Comparison of ENCODE assay signal across 8 cellular contexts in genomic region chr12:63844391-63845341, GRCh38. TPM values are rescaled to one million over a fixed set of nuclear protein-coding genes. Genes with fewer than 3 reads are reported as not detected.
A peak's percentile ranks its signal among the peaks of the same experiment; 100 is the strongest.
DNase-seq lines count a peak whose midpoint lies in the region; ATAC-seq, FAIRE-seq and TF ChIP-seq lines count a peak whose summit lies in the region.

SRGAP1 (plus strand) TSS chr12:63844700; CDS start chr12:63844817, 117 bp downstream.

- no peak for TF ChIP-seq POLR2A in GM12878 (IDR thresholded peaks at IDR 0.05; ENCODE audit: low read depth, low read length)

- TF ChIP-seq CTCF in AG04449 (IDR thresholded peaks at IDR 0.05; ENCODE audit: insufficient read depth, low read length, missing control alignments) (peak; percentile 36), GM12878 (IDR thresholded peaks at IDR 0.05 in 2 of 3, conservative IDR thresholded peaks at IDR 0.05 in 1 of 3; ENCODE audit: control insufficient read depth in 2 of 3, extremely low read depth in 1 of 3, insufficient read depth in 1 of 3, low read depth in 3 of 3, low read length in 3 of 3) (no peak)

- 6% methylated on average over 50 of the region's 52 CpGs for WGBS in GM12878 (ENCODE audit: insufficient coverage, insufficient replicate concordance, low lambda C conversion rate, missing lambda C conversion rate)

- peak; percentile 28 for ATAC-seq in HG03095 (IDR thresholded peaks at IDR 0.05; ENCODE audit: unreplicated experiment)
- ATAC-seq in GM12878, result peak; percentile 52; the same call in 2 of the 3 replicates
- ATAC-seq in GM18511 (IDR thresholded peaks at IDR 0.05; ENCODE audit: unreplicated experiment), result no peak

- no peak for DNase-seq in AG04449 (ENCODE audit: low read depth, low spot score)
- DNase-seq in GM04503 (ENCODE audit: low read depth), result peak; percentile 48
- DNase-seq in NCI-H526 treated with DMSO at 0.1 percent for 48 hours (lab: John Stamatoyannopoulos, UW), result peak; percentile 66
- DNase-seq in GM12878 (ENCODE audit: low read depth, low spot score), result no peak
- DNase-seq in hippocampal formation (lab: John Stamatoyannopoulos, UW), result peak; percentile 58 to 74
- DNase-seq in posterior cingulate gyrus, result peak in 9 of 10 donors; percentile 41 to 92 (median 54)

- H3K27ac ChIP-seq in GM12878 (ENCODE audit: control insufficient read depth, insufficient read depth), result no peak within 1 kb of the TSS

- RAD21 ChIA-PET in GM12878 (lab: Charles Lee; ENCODE audit: unreplicated experiment), result interaction anchor here (1.0 to 2.6 kb wide), 11 partner anchors 9 to 455 kb away, joined by 3 to 11 read pairs (median 4); no protein-coding TSS in a partner anchor

- H3K4me2 ChIP-seq in GM12878 (ENCODE audit: control insufficient read depth, insufficient read depth), result peak within 1 kb of the TSS; percentile 91

- CTCF ChIA-PET in AG04449 (lab: Yijun Ruan, JAX) (interaction anchor here (0.7 to 10.7 kb wide), 62 partner anchors 8 to 454 kb away, joined by 3 to 187 read pairs (median 4); no protein-coding TSS in a partner anchor), GM12878 (lab: Yijun Ruan, JAX) (interaction anchor here (0.5 to 3.0 kb wide), 15 partner anchors 9 to 419 kb away, joined by 3 to 39 read pairs (median 3); partner anchors contain the start of gene KICS2)

- no peak for TF ChIP-seq RAD21 in GM12878 (IDR thresholded peaks at IDR 0.05; ENCODE audit: insufficient read depth, low read depth, low read length)

- H3K27me3 ChIP-seq in GM12878 (replicated peaks in 1 of 2; ENCODE audit: control insufficient read depth in 2 of 2, insufficient read depth in 2 of 2, low read length in 1 of 2), result peaks cover 2 to 6% of the 10 kb centered on the region in 2 experiments; a peak in 3 of 4 replicates

- no peak for TF ChIP-seq EP300 in GM12878 (IDR thresholded peaks at IDR 0.05; ENCODE audit: borderline replicate concordance in 1 of 2, control insufficient read depth in 1 of 2, low read depth in 2 of 2, low read length in 2 of 2)

- TSS peak; percentile 42 for BruUV-seq in GM12878 (replicated peaks; lab: Mats Ljungman, UMichigan)

- H4K20me1 ChIP-seq in GM12878 (ENCODE audit: control insufficient read depth, insufficient read depth), result no peaks in the 10 kb centered on the region

- SMC1A ChIA-PET in GM12878 (lab: Charles Lee; ENCODE audit: uncharacterized antibody, unreplicated experiment), result interaction anchor here (0.7 to 2.4 kb wide), 16 partner anchors 8 to 580 kb away, joined by 3 to 10 read pairs (median 3); no protein-coding TSS in a partner anchor

- peaks cover 5% of the 10 kb centered on the region; the same call in 1 of the 2 replicates for H3K4me1 ChIP-seq in GM12878 (ENCODE audit: control insufficient read depth, insufficient read depth, low read length)

- peak within 1 kb of the TSS; percentile 85 for H2AFZ ChIP-seq in GM12878 (ENCODE audit: control insufficient read depth, low read depth, low read length)

- H3K4me3 ChIP-seq in AG04449 (ENCODE audit: low read depth, low read length) (peak within 1 kb of the TSS; percentile 96), GM12878 (peak within 1 kb of the TSS; percentile 81)

- intact Hi-C loops in GM12878 (cut with micrococcal nuclease; ENCODE audit: unreplicated experiment) (loop anchor here (5.0 to 10.0 kb wide), 4 partner anchors 170 to 548 kb away; partner anchors contain the start of gene C12orf56), posterior cingulate gyrus (cut with DNase I) (loop anchor here (1.0 to 10.0 kb wide), 4 partner anchors 100 to 558 kb away; partner anchors contain the start of gene XPOT)

- in situ Hi-C loops in GM12878 (cut with MboI), result loop anchor here (5.0 to 25.0 kb wide), 2 partner anchors 408 to 543 kb away; partner anchors contain the start of gene C12orf56

- no peaks in the 10 kb centered on the region for H3K79me2 ChIP-seq in GM12878 (ENCODE audit: control insufficient read depth, insufficient read depth, low read length)

- no peak for FAIRE-seq in GM12878 (lab: Jason Lieb, UNC)

- H3K9me3 ChIP-seq in GM12878 (replicated peaks; ENCODE audit: control insufficient read depth, insufficient read depth, low read length), result no peaks in the 10 kb centered on the region

- H3K9ac ChIP-seq in GM12878 (ENCODE audit: control insufficient read depth, insufficient read depth, low read length), result peak within 1 kb of the TSS; percentile 44; the same call in 1 of the 2 replicates

- H3K36me3 ChIP-seq in GM12878 (ENCODE audit: control insufficient read depth in 2 of 2, insufficient read depth in 2 of 2, low read length in 1 of 2), result no peaks in the 10 kb centered on the region

- POLR2A ChIA-PET in AG04449 (lab: Yijun Ruan, JAX) (interaction anchor here (0.6 to 2.8 kb wide), 9 partner anchors 10 to 751 kb away, joined by 3 to 14 read pairs (median 4); partner anchors contain the start of gene KICS2), GM12878 (lab: Charles Lee) (interaction anchor here (0.6 to 1.5 kb wide), 2 partner anchors 9 to 413 kb away, joined by 3 read pairs; no protein-coding TSS in a partner anchor)

TF ChIP-seq in GM12878, 131 proteins besides CTCF, POLR2A, EP300 and RAD21:
- TF ChIP-seq ZNF687 (IDR thresholded peaks at IDR 0.05), result no peak
- TF ChIP-seq MEF2B (IDR thresholded peaks at IDR 0.05; ENCODE audit: partially characterized antibody, poor library complexity, severe bottlenecking), result peak; percentile 66
- TF ChIP-seq EGR1 (IDR thresholded peaks at IDR 0.05; ENCODE audit: borderline replicate concordance in 1 of 2, low read depth in 2 of 2, low read length in 2 of 2), result peak in 1 of 2 experiments; percentile 62; a peak in 1 of 3 replicates

RNA-seq across cellular contexts. Expression of gene SRGAP1, which starts in this region (rescaled TPM):
- 13.6 and 14.3 TPM in 2 replicates for total RNA-seq in GM12878 (2013; cell fraction: nucleolus; rRNA removed)
- 0.17 and 0.38 TPM in 2 replicates for total RNA-seq in GM12878 (2014; rRNA removed)
- total RNA-seq in GM12878 (2014; rRNA removed; fragmentation: Illumina TruSeq; extraction: Trizol), result 0.31 and 0.46 TPM in 2 replicates
- total RNA-seq in GM12878 (2021), result 0.85 and 0.96 TPM in 2 replicates
- 0.16 TPM for polyA plus RNA-seq in GM12878 (2011; ENCODE audit: low read depth)
- polyA plus RNA-seq in GM12878 (2011; rRNA removed), result 0.26 and 0.49 TPM in 2 replicates
- 0.25 TPM in 2 replicates for polyA plus RNA-seq in GM12878 (2011; cell fraction: cytosol; rRNA removed)
- polyA plus RNA-seq in GM12878 (2011; cell fraction: nucleus; rRNA removed), result 0.51 and 0.72 TPM in 2 replicates
- polyA plus RNA-seq in GM12878 (2012), result 0.47 and 0.81 TPM in 2 replicates
- 0.43 and 0.51 TPM in 2 replicates for polyA plus RNA-seq in GM12878 (2014; fragmentation: Illumina TruSeq; extraction: Trizol)
- polyA plus RNA-seq in GM12878 (2014; fragmentation: Nextera tagmentation; extraction: Ambion mirVana), result under 1 TPM; 0.16 to 0.56 TPM
- polyA plus RNA-seq in GM12878 (2014; rRNA removed), result 0.33 and 0.80 TPM in 2 replicates
- polyA plus RNA-seq in GM12878 (2016; fragmentation: Nextera tagmentation; extraction: Ambion mirVana), result under 1 TPM; 0.54 to 0.58 TPM
- polyA minus RNA-seq in GM12878 (2011; rRNA and poly(A)+ RNA removed), result 0.72 and 1.5 TPM in 2 replicates
- polyA minus RNA-seq in GM12878 (2011; cell fraction: cytosol; rRNA and poly(A)+ RNA removed), result 0.21 and 0.27 TPM in 2 replicates
- polyA minus RNA-seq in GM12878 (2011; cell fraction: nucleus; rRNA and poly(A)+ RNA removed), result 0.73 and 1.5 TPM in 2 replicates

Comparison
In these comparisons a context has a peak if more than half of its experiments do, and no peak if none do; other contexts are left out.
1. DNase-seq: peak in GM04503 (single experiment), NCI-H526 treated with DMSO at 0.1 percent for 48 hours (single experiment), hippocampal formation (2 of 2) and posterior cingulate gyrus (9 of 10); none in AG04449 (single experiment) and GM12878 (single experiment).